8 cellular contexts compared by ENCODE assay signal in genomic region chr3:128648402-128648801, GRCh38. TPM values are rescaled to one million over a fixed set of nuclear protein-coding genes. Genes with fewer than 3 reads are reported as not detected.
DNase-seq lines count a peak whose midpoint lies in the region; ATAC-seq, FAIRE-seq and TF ChIP-seq lines count a peak whose summit lies in the region.

No MANE protein-coding gene starts in this region.

- in situ Hi-C loops in HAP-1 (cut with MboI; ENCODE audit: low sequenced_read_pairs), result no loop called here

- TF ChIP-seq RAD21 in A549 (conservative IDR thresholded peaks at IDR 0.05 in 1 of 2, IDR thresholded peaks at IDR 0.05 in 1 of 2), result no peak

- H3K27me3 Mint-ChIP-seq in activated naive CD8-positive, alpha-beta T cell treated with anti-CD3 and anti-CD28 coated beads for 36 hours, result no peaks in the 10 kb centered on the region

- H3K36me3 Mint-ChIP-seq in activated naive CD8-positive, alpha-beta T cell treated with anti-CD3 and anti-CD28 coated beads for 36 hours, result peaks cover 21% of the 10 kb centered on the region

- H3K4me3 ChIP-seq in A549 (no peak overlapping the region; the same call in 2 of the 3 replicates), HAP-1 (peak overlapping the region; percentile 98), left lung (peak overlapping the region; percentile 100)

- H3K27ac ChIP-seq in A549 (no peak overlapping the region), left lung (no peak overlapping the region)

- TF ChIP-seq EP300 in A549 (IDR thresholded peaks at IDR 0.05), result no peak

- CTCF ChIA-PET in A549 (lab: Yijun Ruan, JAX), result no interaction called here

- ATAC-seq in A549 (no peak), left lung (no peak)

- no peak for TF ChIP-seq POLR2A in A549 (IDR thresholded peaks at IDR 0.05; ENCODE audit: low read length)

- WGBS in A549 (ENCODE audit: missing lambda C conversion rate), result 58% methylated on average over 4 of the region's 4 CpGs

- peaks cover 2% of the 10 kb centered on the region for H3K9me3 Mint-ChIP-seq in activated naive CD8-positive, alpha-beta T cell treated with anti-CD3 and anti-CD28 coated beads for 36 hours

- peak overlapping the region; percentile 19 for H3K27ac Mint-ChIP-seq in activated naive CD8-positive, alpha-beta T cell treated with anti-CD3 and anti-CD28 coated beads for 36 hours

- peaks cover 21% of the 10 kb centered on the region for H3K36me3 ChIP-seq in HAP-1 (replicated peaks)
- H3K36me3 ChIP-seq in left lung, result peaks cover 6 to 23% of the 10 kb centered on the region in 2 donors

- intact Hi-C loops in left lung (cut with DNase I), result no loop called here

- peaks cover 29% of the 10 kb centered on the region for H3K4me1 Mint-ChIP-seq in activated naive CD8-positive, alpha-beta T cell treated with anti-CD3 and anti-CD28 coated beads for 36 hours

- no peak for DNase-seq in A549 (ENCODE audit: low read depth in 1 of 2, low spot score in 1 of 2)
- DNase-seq in HAP-1 (ENCODE audit: low spot score in 2 of 2), result no peak
- no peak for DNase-seq in activated naive CD8-positive, alpha-beta T cell treated with anti-CD3 and anti-CD28 coated beads for 36 hours
- DNase-seq in left lung, result no peak
- DNase-seq in NCI-H748 treated with DMSO at 0.1 percent for 48 hours (lab: John Stamatoyannopoulos, UW), result no peak
- DNase-seq in SIG-M5 (lab: John Stamatoyannopoulos, UW), result no peak
- DNase-seq in NCI-H446 (lab: John Stamatoyannopoulos, UW), result no peak
- no peak for DNase-seq in DMS 273 treated with DMSO at 0.1 percent for 48 hours (lab: John Stamatoyannopoulos, UW)

- H3K9me3 ChIP-seq in A549, result 0 out of 3 replicates have a peak, but pooled peaks cover 3% of the 10 kb centered on the region
- H3K9me3 ChIP-seq in HAP-1, result peaks cover 4% of the 10 kb centered on the region; the same call in 1 of the 2 replicates
- no peaks in the 10 kb centered on the region for H3K9me3 ChIP-seq in left lung

- no peak for FAIRE-seq in A549 (lab: Jason Lieb, UNC)

- POLR2A ChIA-PET in A549 (lab: Yijun Ruan, JAX), result no interaction called here

- H3K4me2 ChIP-seq in A549, result peak overlapping the region; percentile 93

- TF ChIP-seq CTCF in A549 (IDR thresholded peaks at IDR 0.05) (no peak), left lung (IDR thresholded peaks at IDR 0.05) (no peak)

- H3K4me3 Mint-ChIP-seq in activated naive CD8-positive, alpha-beta T cell treated with anti-CD3 and anti-CD28 coated beads for 36 hours, result peak overlapping the region; percentile 85

- H3K27me3 ChIP-seq in HAP-1 (ENCODE audit: low read depth) (no peaks in the 10 kb centered on the region), left lung (no peaks in the 10 kb centered on the region)

- H3K4me1 ChIP-seq in A549 (peaks cover 4% of the 10 kb centered on the region; the same call in 2 of the 3 replicates), HAP-1 (0 out of 2 replicates have a peak, but pooled peaks cover 3% of the 10 kb centered on the region), left lung (peaks cover 10 to 42% of the 10 kb centered on the region in 2 donors)

TF ChIP-seq in A549, 52 proteins besides CTCF, POLR2A, EP300 and RAD21:
- no peak for TF ChIP-seq JUN (IDR thresholded peaks at IDR 0.05)
- peak; percentile 6 for TF ChIP-seq MAFK (IDR thresholded peaks at IDR 0.05; ENCODE audit: partially characterized antibody)

RNA-seq across cellular contexts. Expression of gene RPN1, which starts 2.2 kb away (rescaled TPM):
- 279 and 288 TPM in 2 replicates for polyA plus RNA-seq in A549 (2011; rRNA removed)
- 106 and 122 TPM in 2 replicates for polyA plus RNA-seq in A549 (2012; cell fraction: cytosol; rRNA removed)
- 124 and 139 TPM in 2 replicates for polyA plus RNA-seq in A549 (2012; cell fraction: nucleus; rRNA removed)
- 138 to 145 TPM (median 140 TPM) in 3 replicates for polyA plus RNA-seq in A549 (2017; fragmentation: RNase III; extraction: RNeasy Plus Mini Kit Qiagen cat#74134 plus additional on column Dnase treatment)
- polyA minus RNA-seq in A549 (2011; rRNA and poly(A)+ RNA removed), result 277 and 341 TPM in 2 replicates
- 100 to 1,000 TPM; 148 to 149 TPM for total RNA-seq in activated naive CD8-positive, alpha-beta T cell treated with anti-CD3 and anti-CD28 coated beads for 36 hours
- 100 to 1,000 TPM; 229 to 294 TPM for total RNA-seq in left lung
